ENCODE assay signal across 12 cellular contexts in genomic region chr2:85854166-85854509, GRCh38. TPM values are rescaled to one million over a fixed set of nuclear protein-coding genes. Genes with fewer than 3 reads are reported as not detected.
A peak's percentile ranks its signal among the peaks of the same experiment; 100 is the strongest.
DNase-seq lines count a peak whose midpoint lies in the region; ATAC-seq and TF ChIP-seq lines count a peak whose summit lies in the region.
"Had no signal": no experiment of that assay in that cellular context is flagged by ENCODE, and none has a peak within 500 bp of the region (broad histone marks: within the 10 kb centered on the region; RNA-seq: fewer than 3 reads in every experiment).

No MANE protein-coding gene starts in this region.

- H3K9me3 ChIP-seq in duodenal mucosa (ENCODE audit: control insufficient read depth in 1 of 2, low read length in 2 of 2) (no peaks in the 10 kb centered on the region), thyroid gland (no peaks in the 10 kb centered on the region)
- H3K9me3 ChIP-seq: pancreas, tibial artery had no signal

- CTCF ChIA-PET in activated CD8-positive, alpha-beta memory T cell treated with anti-CD3 and anti-CD28 coated beads, Interleukin-2, amount 10 ng/mL, durations not matched to agents 7 days and 5 days (lab: Charles Lee) = interaction anchor here (0.9 to 10.3 kb wide), 11 partner anchors 9 to 225 kb away, joined by 3 to 99 read pairs (median 7); partner anchors contain the start of gene ST3GAL5

- peaks cover 15 to 16% of the 10 kb centered on the region in 2 donors for H3K4me1 ChIP-seq in duodenal mucosa (ENCODE audit: control insufficient read depth in 1 of 2, insufficient read depth in 2 of 2, low read length in 2 of 2)
- H3K4me1 ChIP-seq in thyroid gland = peaks cover 9 to 23% of the 10 kb centered on the region in 2 donors
- H3K4me1 ChIP-seq: tibial artery had no signal

- H3K9ac ChIP-seq in duodenal mucosa (ENCODE audit: low read depth in 1 of 2, low read length in 2 of 2) = peak overlapping the region in 1 of 2 donors; percentile 20

- peaks cover 72% of the 10 kb centered on the region for H3K4me1 Mint-ChIP-seq in activated CD8-positive, alpha-beta memory T cell treated with anti-CD3 and anti-CD28 coated beads, Interleukin-2, amount 10 ng/mL, durations not matched to agents 7 days and 5 days

- in situ Hi-C loops in GM13977 (cut with MboI; ENCODE audit: low pct_unique_long_range_greater_than_20kb, low sequenced_read_pairs, unreplicated experiment) = no loop called here

- no peaks in the 10 kb centered on the region for H3K9me3 Mint-ChIP-seq in activated CD8-positive, alpha-beta memory T cell treated with anti-CD3 and anti-CD28 coated beads, Interleukin-2, amount 10 ng/mL, durations not matched to agents 7 days and 5 days (ENCODE audit: low read depth)

- TF ChIP-seq CTCF in thyroid gland (IDR thresholded peaks at IDR 0.05) (no peak), GM13977 (IDR thresholded peaks at IDR 0.05; ENCODE audit: extremely low read depth, insufficient read depth, missing control alignments) (no peak)

- peak overlapping the region; percentile 99 for H3K27ac Mint-ChIP-seq in activated CD8-positive, alpha-beta memory T cell treated with anti-CD3 and anti-CD28 coated beads, Interleukin-2, amount 10 ng/mL, durations not matched to agents 7 days and 5 days

- H3K4me3 Mint-ChIP-seq in activated CD8-positive, alpha-beta memory T cell treated with anti-CD3 and anti-CD28 coated beads, Interleukin-2, amount 10 ng/mL, durations not matched to agents 7 days and 5 days = peak overlapping the region; percentile 82

- H3K36me3 Mint-ChIP-seq in activated CD8-positive, alpha-beta memory T cell treated with anti-CD3 and anti-CD28 coated beads, Interleukin-2, amount 10 ng/mL, durations not matched to agents 7 days and 5 days = peaks cover 78% of the 10 kb centered on the region

- H3K27me3 ChIP-seq in duodenal mucosa (ENCODE audit: control insufficient read depth in 1 of 2, insufficient read depth in 2 of 2, low read length in 2 of 2) (no peaks in the 10 kb centered on the region), thyroid gland (no peaks in the 10 kb centered on the region)
- H3K27me3 ChIP-seq: pancreas, tibial artery had no signal

- H3K36me3 ChIP-seq in duodenal mucosa (ENCODE audit: control insufficient read depth in 1 of 2, insufficient read depth in 2 of 2, low read length in 2 of 2) (no peaks in the 10 kb centered on the region), thyroid gland (peaks cover 25 to 32% of the 10 kb centered on the region in 2 donors)

- no peaks in the 10 kb centered on the region for H3K27me3 Mint-ChIP-seq in activated CD8-positive, alpha-beta memory T cell treated with anti-CD3 and anti-CD28 coated beads, Interleukin-2, amount 10 ng/mL, durations not matched to agents 7 days and 5 days

- DNase-seq in activated CD8-positive, alpha-beta memory T cell treated with anti-CD3 and anti-CD28 coated beads, Interleukin-2, amount 10 ng/mL, durations not matched to agents 7 days and 5 days = peak; percentile 62
- no peak for DNase-seq in activated CD8-positive, alpha-beta memory T cell treated with anti-CD3 and anti-CD28 coated beads, Interleukin-2, amount 50 U/mL, for 4 hours
- DNase-seq in thyroid gland (no peak), NCI-H82 (lab: John Stamatoyannopoulos, UW) (no peak), GM13977 (ENCODE audit: low spot score) (no peak)
- DNase-seq: activated CD4-positive, alpha-beta T cell treated with anti-CD3 and anti-CD28 coated beads for 48 hours; NCI-H1694 treated with DMSO at 0.1 percent for 48 hours; pancreas; tibial artery had no signal

- peak; percentile 27 for ATAC-seq in activated CD8-positive, alpha-beta memory T cell treated with anti-CD3 and anti-CD28 coated beads, Interleukin-2, amount 10 ng/mL, durations not matched to agents 7 days and 5 days
- ATAC-seq in HG03457 (IDR thresholded peaks at IDR 0.05; ENCODE audit: unreplicated experiment) (peak; percentile 4), HG03565 (IDR thresholded peaks at IDR 0.05; ENCODE audit: unreplicated experiment) (no peak)

- intact Hi-C loops in thyroid gland (cut with DNase I) = no loop called here

- H3K27ac ChIP-seq in duodenal mucosa (ENCODE audit: low read depth, low read length) (peak overlapping the region; percentile 36), thyroid gland (peak overlapping the region in 2 of 3 donors; percentile 42 to 68)
- H3K27ac ChIP-seq: tibial artery had no signal

- 87 to 96% methylated on average over 3 of the region's 3 CpGs for WGBS in thyroid gland, 2 donors

- peak overlapping the region; percentile 5 to 38 for H3K4me3 ChIP-seq in duodenal mucosa (ENCODE audit: low read depth in 1 of 2, low read length in 2 of 2)
- no peak overlapping the region for H3K4me3 ChIP-seq in thyroid gland (replicated peaks in 1 of 3)
- H3K4me3 ChIP-seq: pancreas, tibial artery had no signal

- no peak for TF ChIP-seq POLR2A in thyroid gland (IDR thresholded peaks at IDR 0.05)

RNA-seq across cellular contexts. Expression of gene ST3GAL5, which starts 34.7 kb away (rescaled TPM):
- 10 to 100 TPM; 73.9 to 74.0 TPM for total RNA-seq in activated CD8-positive, alpha-beta memory T cell treated with anti-CD3 and anti-CD28 coated beads, Interleukin-2, amount 10 ng/mL, durations not matched to agents 7 days and 5 days
- 100 to 1,000 TPM; 139 to 199 (median 156) TPM for total RNA-seq in thyroid gland

Comparison
In these comparisons a context has a peak if more than half of its experiments do, and no peak if none do; other contexts are left out.
1. H3K4me3 ChIP-seq: peak in duodenal mucosa (2 of 2); none in thyroid gland (0 of 3).